ENCODE assay signal across 24 cellular contexts in the genomic region with DNA sequence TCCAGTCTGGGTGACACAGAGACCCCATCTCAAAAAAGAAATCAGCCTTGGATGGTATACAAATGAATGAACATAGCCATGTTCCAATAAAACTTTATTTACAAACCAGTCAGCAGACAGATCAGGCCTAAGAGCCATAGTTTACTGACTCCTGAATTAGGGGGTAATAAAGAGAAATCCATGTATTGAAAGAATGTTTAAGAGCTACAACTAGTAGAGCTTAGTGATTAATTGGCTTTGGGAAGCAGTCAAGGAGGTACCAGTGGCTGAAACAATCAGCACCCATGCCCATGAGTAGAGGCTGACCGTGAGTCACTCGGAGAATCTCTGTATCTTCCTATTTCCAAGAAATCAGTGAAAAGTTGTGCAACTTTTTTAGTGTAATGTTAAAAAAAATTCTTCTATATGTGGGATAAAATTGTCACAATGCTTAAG.
A peak's percentile ranks its signal among the peaks of the same experiment; 100 is the strongest.
DNase-seq lines count a peak whose midpoint lies in the region; ATAC-seq, FAIRE-seq and TF ChIP-seq lines count a peak whose summit lies in the region.
"Had no signal": no experiment of that assay in that cellular context is flagged by ENCODE, and none has a peak within 500 bp of the region (broad histone marks: within the 10 kb centered on the region; RNA-seq: fewer than 3 reads in every experiment).

No MANE protein-coding gene starts in this region.

- intact Hi-C loops in GM12878 (cut with micrococcal nuclease; ENCODE audit: unreplicated experiment): no loop called here

- H4K20me1 ChIP-seq in GM12878 (ENCODE audit: control insufficient read depth, insufficient read depth): no peaks in the 10 kb centered on the region

- H3K27me3 ChIP-seq in GM12878 (replicated peaks in 1 of 2; ENCODE audit: control insufficient read depth in 2 of 2, insufficient read depth in 2 of 2, low read length in 1 of 2): no peaks in the 10 kb centered on the region
- H3K27me3 ChIP-seq: SJSA1 had no signal

- DNase-seq in SIG-M5 treated with dmso at 0.1 percent for 504 hours (lab: John Stamatoyannopoulos, UW; ENCODE audit: unreplicated experiment) (peak; percentile 15), SIG-M5 (lab: John Stamatoyannopoulos, UW) (no peak), GM12878 (ENCODE audit: low read depth, low spot score) (no peak), iris pigment epithelial cell (ENCODE audit: low read depth) (peak; percentile 65), type B pancreatic cell (ENCODE audit: extremely low spot score, unreplicated experiment) (no peak), left lobe of liver (ENCODE audit: low spot score) (no peak)
- DNase-seq: activated CD4-positive, CD25-positive, alpha-beta regulatory T cell; activated CD8-positive, alpha-beta memory T cell treated with anti-CD3 and anti-CD28 coated beads for 24 hours; activated T-cell treated with anti-CD3 and anti-CD28 coated beads, Interleukin-2, amount 50 U/mL, for 72 hours; DMS153; mammary epithelial cell; naive thymus-derived CD8-positive, alpha-beta T cell; NCI-H2029 treated with DMSO at 0.1 percent for 48 hours had no signal

- no peaks in the 10 kb centered on the region for H3K36me3 ChIP-seq in GM12878 (ENCODE audit: control insufficient read depth in 2 of 2, insufficient read depth in 2 of 2, low read length in 1 of 2)
- H3K36me3 ChIP-seq: SJSA1 had no signal

- no peak overlapping the region for H3K9ac ChIP-seq in GM12878 (ENCODE audit: control insufficient read depth, insufficient read depth, low read length)

- ATAC-seq in GM12878 (no peak), GM19455 (IDR thresholded peaks at IDR 0.05; ENCODE audit: unreplicated experiment) (no peak), GM19397 (IDR thresholded peaks at IDR 0.05; ENCODE audit: unreplicated experiment) (no peak), left lobe of liver (no peak)
- ATAC-seq: A549; activated T-cell treated with anti-CD3 and anti-CD28 coated beads, Interleukin-2, amount 50 U/mL, for 72 hours; esophagus mucosa; naive thymus-derived CD8-positive, alpha-beta T cell; stimulated activated effector memory CD8-positive, alpha-beta T cell treated with anti-CD3 and anti-CD28 coated beads, Interleukin-12 subunit alpha, Interleukin-12 subunit beta, amount 100 ng/mL, for 72 hours had no signal

- in situ Hi-C loops in GM12878 (cut with MboI): no loop called here

- H3K27ac Mint-ChIP-seq in type B pancreatic cell: peak overlapping the region; percentile 18
- H3K27ac Mint-ChIP-seq: activated naive CD4-positive, alpha-beta T cell treated with anti-CD3 and anti-CD28 coated beads, Interleukin-2, amount 50 U/mL, for 24 hours; activated T-cell treated with anti-CD3 and anti-CD28 coated beads, Interleukin-2, amount 50 U/mL, for 72 hours; brain; naive thymus-derived CD8-positive, alpha-beta T cell; stimulated activated effector memory CD8-positive, alpha-beta T cell treated with anti-CD3 and anti-CD28 coated beads, Interleukin-12 subunit alpha, Interleukin-12 subunit beta, amount 100 ng/mL, for 72 hours had no signal

- no peak for TF ChIP-seq RAD21 in GM12878 (IDR thresholded peaks at IDR 0.05; ENCODE audit: insufficient read depth, low read depth, low read length)

- BruUV-seq in GM12878 (replicated peaks; lab: Mats Ljungman, UMichigan): no TSS peak

- peaks cover 21% of the 10 kb centered on the region for H3K4me1 Mint-ChIP-seq in type B pancreatic cell (ENCODE audit: unreplicated experiment)
- H3K4me1 Mint-ChIP-seq: activated naive CD4-positive, alpha-beta T cell treated with anti-CD3 and anti-CD28 coated beads, Interleukin-2, amount 50 U/mL, for 24 hours; stimulated activated effector memory CD8-positive, alpha-beta T cell treated with anti-CD3 and anti-CD28 coated beads, Interleukin-12 subunit alpha, Interleukin-12 subunit beta, amount 100 ng/mL, for 72 hours had no signal

- RAD21 ChIA-PET in GM12878 (lab: Charles Lee; ENCODE audit: unreplicated experiment): no interaction called here

- no peak overlapping the region for H3K4me3 Mint-ChIP-seq in type B pancreatic cell
- H3K4me3 Mint-ChIP-seq: activated naive CD4-positive, alpha-beta T cell treated with anti-CD3 and anti-CD28 coated beads, Interleukin-2, amount 50 U/mL, for 24 hours; activated T-cell treated with anti-CD3 and anti-CD28 coated beads, Interleukin-2, amount 50 U/mL, for 72 hours; brain; naive thymus-derived CD8-positive, alpha-beta T cell; stimulated activated effector memory CD8-positive, alpha-beta T cell treated with anti-CD3 and anti-CD28 coated beads, Interleukin-12 subunit alpha, Interleukin-12 subunit beta, amount 100 ng/mL, for 72 hours had no signal

- SMC1A ChIA-PET in GM12878 (lab: Charles Lee; ENCODE audit: uncharacterized antibody, unreplicated experiment): interaction anchor here (1.0 kb wide), 1 partner anchor 12 kb away, joined by 3 read pairs; no protein-coding TSS in a partner anchor

- no peak for TF ChIP-seq POLR2A in GM12878 (IDR thresholded peaks at IDR 0.05; ENCODE audit: low read depth, low read length)

- whole genome bisulfite sequencing in GM12878 (ENCODE audit: insufficient coverage, insufficient replicate concordance, low lambda C conversion rate, missing lambda C conversion rate): 50% methylated on average over 2 of the region's 2 CpGs

- TF ChIP-seq CTCF in GM12878 (IDR thresholded peaks at IDR 0.05 in 2 of 3, conservative IDR thresholded peaks at IDR 0.05 in 1 of 3; ENCODE audit: control insufficient read depth in 2 of 3, extremely low read depth in 1 of 3, insufficient read depth in 1 of 3, low read depth in 3 of 3, low read length in 3 of 3) (no peak), type B pancreatic cell (conservative IDR thresholded peaks at IDR 0.05) (no peak)

- H2AFZ ChIP-seq in GM12878 (ENCODE audit: control insufficient read depth, low read depth, low read length): no peak overlapping the region

- H3K4me3 ChIP-seq in GM12878: no peak overlapping the region
- H3K4me3 ChIP-seq: A549, SJSA1 had no signal

- CTCF ChIA-PET in GM12878 (lab: Yijun Ruan, JAX): no interaction called here

- H3K27me3 Mint-ChIP-seq in type B pancreatic cell: no peaks in the 10 kb centered on the region
- H3K27me3 Mint-ChIP-seq: activated naive CD4-positive, alpha-beta T cell treated with anti-CD3 and anti-CD28 coated beads, Interleukin-2, amount 50 U/mL, for 24 hours; brain had no signal

- no peak overlapping the region for H3K4me2 ChIP-seq in GM12878 (ENCODE audit: control insufficient read depth, insufficient read depth)
- H3K4me2 ChIP-seq: A549 had no signal

- no peak for TF ChIP-seq EP300 in GM12878 (IDR thresholded peaks at IDR 0.05; ENCODE audit: borderline replicate concordance in 1 of 2, control insufficient read depth in 1 of 2, low read depth in 2 of 2, low read length in 2 of 2)

- peaks cover 4% of the 10 kb centered on the region for H3K36me3 Mint-ChIP-seq in type B pancreatic cell
- H3K36me3 Mint-ChIP-seq: activated naive CD4-positive, alpha-beta T cell treated with anti-CD3 and anti-CD28 coated beads, Interleukin-2, amount 50 U/mL, for 24 hours; brain; naive thymus-derived CD8-positive, alpha-beta T cell; stimulated activated effector memory CD8-positive, alpha-beta T cell treated with anti-CD3 and anti-CD28 coated beads, Interleukin-12 subunit alpha, Interleukin-12 subunit beta, amount 100 ng/mL, for 72 hours had no signal

- no peaks in the 10 kb centered on the region for H3K9me3 ChIP-seq in GM12878 (replicated peaks; ENCODE audit: control insufficient read depth, insufficient read depth, low read length)
- H3K9me3 ChIP-seq: A549, SJSA1 had no signal

- H3K9me3 Mint-ChIP-seq in type B pancreatic cell: peaks cover 5% of the 10 kb centered on the region
- H3K9me3 Mint-ChIP-seq: activated naive CD4-positive, alpha-beta T cell treated with anti-CD3 and anti-CD28 coated beads, Interleukin-2, amount 50 U/mL, for 24 hours; activated T-cell treated with anti-CD3 and anti-CD28 coated beads, Interleukin-2, amount 50 U/mL, for 72 hours; naive thymus-derived CD8-positive, alpha-beta T cell; stimulated activated effector memory CD8-positive, alpha-beta T cell treated with anti-CD3 and anti-CD28 coated beads, Interleukin-12 subunit alpha, Interleukin-12 subunit beta, amount 100 ng/mL, for 72 hours had no signal

- no peaks in the 10 kb centered on the region for H3K79me2 ChIP-seq in GM12878 (ENCODE audit: control insufficient read depth, insufficient read depth, low read length)

- POLR2A ChIA-PET in GM12878 (lab: Charles Lee): no interaction called here

- H3K4me1 ChIP-seq in GM12878 (ENCODE audit: control insufficient read depth, insufficient read depth, low read length): peaks cover 8% of the 10 kb centered on the region

- H3K27ac ChIP-seq in GM12878 (ENCODE audit: control insufficient read depth, insufficient read depth): no peak overlapping the region
- H3K27ac ChIP-seq: A549, C4-2B, SJSA1 had no signal

- FAIRE-seq in GM12878 (lab: Jason Lieb, UNC): no peak
- FAIRE-seq: A549, HTR-8/SVneo, islet of Langerhans had no signal

TF ChIP-seq in GM12878, 131 proteins besides CTCF, POLR2A, EP300 and RAD21 (continues in another document):
- TF ChIP-seq, protein P1, sequence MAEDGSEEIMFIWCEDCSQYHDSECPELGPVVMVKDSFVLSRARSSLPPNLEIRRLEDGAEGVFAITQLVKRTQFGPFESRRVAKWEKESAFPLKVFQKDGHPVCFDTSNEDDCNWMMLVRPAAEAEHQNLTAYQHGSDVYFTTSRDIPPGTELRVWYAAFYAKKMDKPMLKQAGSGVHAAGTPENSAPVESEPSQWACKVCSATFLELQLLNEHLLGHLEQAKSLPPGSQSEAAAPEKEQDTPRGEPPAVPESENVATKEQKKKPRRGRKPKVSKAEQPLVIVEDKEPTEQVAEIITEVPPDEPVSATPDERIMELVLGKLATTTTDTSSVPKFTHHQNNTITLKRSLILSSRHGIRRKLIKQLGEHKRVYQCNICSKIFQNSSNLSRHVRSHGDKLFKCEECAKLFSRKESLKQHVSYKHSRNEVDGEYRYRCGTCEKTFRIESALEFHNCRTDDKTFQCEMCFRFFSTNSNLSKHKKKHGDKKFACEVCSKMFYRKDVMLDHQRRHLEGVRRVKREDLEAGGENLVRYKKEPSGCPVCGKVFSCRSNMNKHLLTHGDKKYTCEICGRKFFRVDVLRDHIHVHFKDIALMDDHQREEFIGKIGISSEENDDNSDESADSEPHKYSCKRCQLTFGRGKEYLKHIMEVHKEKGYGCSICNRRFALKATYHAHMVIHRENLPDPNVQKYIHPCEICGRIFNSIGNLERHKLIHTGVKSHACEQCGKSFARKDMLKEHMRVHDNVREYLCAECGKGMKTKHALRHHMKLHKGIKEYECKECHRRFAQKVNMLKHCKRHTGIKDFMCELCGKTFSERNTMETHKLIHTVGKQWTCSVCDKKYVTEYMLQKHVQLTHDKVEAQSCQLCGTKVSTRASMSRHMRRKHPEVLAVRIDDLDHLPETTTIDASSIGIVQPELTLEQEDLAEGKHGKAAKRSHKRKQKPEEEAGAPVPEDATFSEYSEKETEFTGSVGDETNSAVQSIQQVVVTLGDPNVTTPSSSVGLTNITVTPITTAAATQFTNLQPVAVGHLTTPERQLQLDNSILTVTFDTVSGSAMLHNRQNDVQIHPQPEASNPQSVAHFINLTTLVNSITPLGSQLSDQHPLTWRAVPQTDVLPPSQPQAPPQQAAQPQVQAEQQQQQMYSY (CRISPR knock-in tag; IDR thresholded peaks at IDR 0.05): no peak

Comparison
In these comparisons a context has a peak if more than half of its experiments do, and no peak if none do; other contexts are left out.
1. DNase-seq: peak in SIG-M5 treated with dmso at 0.1 percent for 504 hours (single experiment) and iris pigment epithelial cell (single experiment); none in SIG-M5 (single experiment), GM12878 (single experiment), type B pancreatic cell (single experiment) and left lobe of liver (single experiment).